Comparison of ENCODE assay signal across 12 cellular contexts in the genomic region with DNA sequence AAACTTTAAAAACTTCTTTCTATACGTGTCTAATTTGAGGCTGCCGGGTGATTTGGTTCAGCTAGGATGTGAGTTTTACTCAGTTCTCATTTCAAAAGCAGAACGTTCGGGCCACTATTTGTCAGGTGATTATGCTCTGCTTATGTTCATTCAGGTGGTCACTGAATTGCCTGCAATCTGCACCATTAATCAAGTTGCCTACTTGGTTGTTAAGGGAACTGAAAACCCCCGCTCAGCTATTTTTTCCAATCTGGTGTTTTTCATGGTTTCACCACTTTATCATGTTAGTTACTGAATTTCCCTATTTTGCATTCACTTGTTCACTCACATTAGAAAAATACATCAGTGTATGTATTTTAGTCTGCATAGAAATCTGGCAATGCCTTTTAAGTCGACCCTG.
DNase-seq lines count a peak whose midpoint lies in the region; ATAC-seq lines count a peak whose summit lies in the region.
"Had no signal": no experiment of that assay in that cellular context is flagged by ENCODE, and none has a peak within 500 bp of the region (broad histone marks: within the 10 kb centered on the region; RNA-seq: fewer than 3 reads in every experiment).

No MANE protein-coding gene starts in this region.

- in situ Hi-C loops in KBM-7 (cut with MboI; ENCODE audit: low pct_unique_long_range_greater_than_20kb, low sequenced_read_pairs): no loop called here

- peak; percentile 71 for ATAC-seq in GM19025 (IDR thresholded peaks at IDR 0.05; ENCODE audit: low read depth, unreplicated experiment)
- ATAC-seq in HG02588 (IDR thresholded peaks at IDR 0.05; ENCODE audit: unreplicated experiment): peak; percentile 96
- peak; percentile 98 for ATAC-seq in HG03439 (IDR thresholded peaks at IDR 0.05; ENCODE audit: unreplicated experiment)
- ATAC-seq: activated CD8-positive, alpha-beta T cell treated with anti-CD3 and anti-CD28 coated beads for 36 hours; left lung had no signal

- DNase-seq in pons (ENCODE audit: low spot score) (peak; percentile 42), nucleus accumbens (lab: John Stamatoyannopoulos, UW) (no peak), KBM-7 (no peak), T-helper 1 cell (no peak), 8988T (no peak)
- DNase-seq: activated CD8-positive, alpha-beta T cell treated with anti-CD3 and anti-CD28 coated beads for 36 hours; left lung; NCI-H1105; SHP77 treated with DMSO at 0.1 percent for 48 hours had no signal
